Comparison of ENCODE assay signal across 10 cellular contexts in genomic region chr16:682493-683395, GRCh38. TPM values are rescaled to one million over a fixed set of nuclear protein-coding genes. Genes with fewer than 3 reads are reported as not detected.
DNase-seq lines count a peak whose midpoint lies in the region; ATAC-seq and TF ChIP-seq lines count a peak whose summit lies in the region.
"Had no signal": no experiment of that assay in that cellular context is flagged by ENCODE, and none has a peak within 500 bp of the region (broad histone marks: within the 10 kb centered on the region; RNA-seq: fewer than 3 reads in every experiment).

No MANE protein-coding gene starts in this region.

- H2AK5ac ChIP-seq in neuronal stem cell (ENCODE audit: low read depth, low read length), result peak overlapping the region; percentile 28

- H2AFZ ChIP-seq in DND-41 (ENCODE audit: low read depth, low read length) (no peak overlapping the region), OCI-LY3 (ENCODE audit: low read depth, low read length) (no peak overlapping the region), neuronal stem cell (ENCODE audit: low read length) (no peak overlapping the region)

- H3K4ac ChIP-seq in neuronal stem cell (ENCODE audit: low read length), result no peak overlapping the region

- peaks cover 7 to 35% of the 10 kb centered on the region in 2 donors for H3K4me1 Mint-ChIP-seq in effector memory CD8-positive, alpha-beta T cell (ENCODE audit: low read depth in 2 of 2)

- H3K9me3 ChIP-seq in DND-41 (ENCODE audit: insufficient read depth, low read length, severe bottlenecking) (no peaks in the 10 kb centered on the region), OCI-LY3 (ENCODE audit: insufficient read depth, low read length) (no peaks in the 10 kb centered on the region), neuronal stem cell (replicated peaks in 1 of 2; ENCODE audit: control insufficient read depth in 2 of 2, insufficient read depth in 1 of 2, low read depth in 1 of 2, low read length in 2 of 2) (peaks cover 0 to 2% of the 10 kb centered on the region in 2 donors)

- H4K8ac ChIP-seq in neuronal stem cell (ENCODE audit: low read depth, low read length), result no peak overlapping the region

- peak overlapping the region; percentile 77; the same call in 1 of the 2 replicates for H3K27ac ChIP-seq in DND-41 (ENCODE audit: low read length)
- H3K27ac ChIP-seq in OCI-LY3 (ENCODE audit: low read length), result no peak overlapping the region
- no peak overlapping the region for H3K27ac ChIP-seq in neuronal stem cell (replicated peaks; ENCODE audit: low read length)
- H3K27ac ChIP-seq in substantia nigra (ENCODE audit: low read depth, low read length, poor library complexity, severe bottlenecking), result no peak overlapping the region

- H3K4me3 ChIP-seq in DND-41 (ENCODE audit: low read depth in 1 of 2, low read length in 2 of 2), result peak overlapping the region; percentile 61 to 98; a peak in 3 of 4 replicates
- H3K4me3 ChIP-seq in OCI-LY3 (ENCODE audit: low read length), result peak overlapping the region; percentile 84
- peak overlapping the region; percentile 8 to 50 for H3K4me3 ChIP-seq in neuronal stem cell (ENCODE audit: low read length in 2 of 2)

- H2BK12ac ChIP-seq in neuronal stem cell (ENCODE audit: low read length), result no peak overlapping the region

- peak overlapping the region; percentile 99 for H3K23ac ChIP-seq in neuronal stem cell (ENCODE audit: low read depth, low read length, poor library complexity)

- ATAC-seq in DND-41 (ENCODE audit: insufficient read depth, low read depth), result no peak
- no peak for ATAC-seq in effector memory CD8-positive, alpha-beta T cell (replicated peaks)
- ATAC-seq in HG02678 (IDR thresholded peaks at IDR 0.05; ENCODE audit: unreplicated experiment), result no peak
- no peak for ATAC-seq in GM21576 (IDR thresholded peaks at IDR 0.05; ENCODE audit: unreplicated experiment)
- no peak for ATAC-seq in GM19452 (IDR thresholded peaks at IDR 0.05; ENCODE audit: unreplicated experiment)

- peak overlapping the region; percentile 85 for H3K9ac ChIP-seq in DND-41 (ENCODE audit: low read depth, low read length)
- H3K9ac ChIP-seq in OCI-LY3 (ENCODE audit: low read length), result no peak overlapping the region
- H3K9ac ChIP-seq in neuronal stem cell (ENCODE audit: low read depth, low read length, poor library complexity), result peak overlapping the region; percentile 77

- no peaks in the 10 kb centered on the region for H3K9me3 Mint-ChIP-seq in effector memory CD8-positive, alpha-beta T cell

- H3K27me3 ChIP-seq in DND-41 (ENCODE audit: insufficient read depth, low read length, poor library complexity) (no peaks in the 10 kb centered on the region), OCI-LY3 (ENCODE audit: low read depth, low read length) (no peaks in the 10 kb centered on the region), neuronal stem cell (ENCODE audit: control insufficient read depth in 3 of 3, insufficient read depth in 3 of 3, low read depth in 1 of 3, low read length in 3 of 3) (no peaks in the 10 kb centered on the region)

- peaks cover 35% of the 10 kb centered on the region for H3K36me3 Mint-ChIP-seq in effector memory CD8-positive, alpha-beta T cell (ENCODE audit: insufficient read depth)

- DNase-seq in DND-41 (no peak), neuronal stem cell (ENCODE audit: low spot score) (no peak), substantia nigra (lab: John Stamatoyannopoulos, UW) (no peak)
- DNase-seq in effector memory CD8-positive, alpha-beta T cell, result no peak
- DNase-seq: NCI-H1930; stimulated activated CD4-positive, alpha-beta T cell treated with anti-CD3 and anti-CD28 coated beads, Interleukin-4, amount 100 ng/mL, for 24 hours had no signal

- H3K4me3 Mint-ChIP-seq in effector memory CD8-positive, alpha-beta T cell, result peak overlapping the region; percentile 75 to 78

- H3K4me2 ChIP-seq in DND-41 (ENCODE audit: insufficient read depth, low read length) (peak overlapping the region; percentile 99), OCI-LY3 (ENCODE audit: low read length) (peak overlapping the region; percentile 89), neuronal stem cell (ENCODE audit: insufficient read depth, low read length, poor library complexity, severe bottlenecking) (peak overlapping the region; percentile 89)

- H3K27me3 Mint-ChIP-seq in effector memory CD8-positive, alpha-beta T cell, result no peaks in the 10 kb centered on the region

- H3K27ac Mint-ChIP-seq in effector memory CD8-positive, alpha-beta T cell, result peak overlapping the region; percentile 65 to 83

- WGBS in neuronal stem cell (ENCODE audit: extremely low coverage in 2 of 2, insufficient read length in 2 of 2, insufficient replicate concordance in 1 of 2), 2 donors, result no CpG with 5 or more reads among the region's 36 CpGs

- H3K79me1 ChIP-seq in neuronal stem cell (ENCODE audit: low read depth, low read length), result peaks cover 31% of the 10 kb centered on the region

- TF ChIP-seq CTCF in DND-41 (IDR thresholded peaks at IDR 0.05; ENCODE audit: borderline replicate concordance, extremely low read depth, low read length, poor library complexity, severe bottlenecking) (no peak), OCI-LY3 (IDR thresholded peaks at IDR 0.05; ENCODE audit: low read depth, low read length) (no peak)

- H4K20me1 ChIP-seq in DND-41 (ENCODE audit: insufficient read depth, low read length), result peaks cover 48% of the 10 kb centered on the region
- H4K20me1 ChIP-seq in OCI-LY3 (ENCODE audit: insufficient read depth, low read length), result 0 out of 2 replicates have a peak, but pooled peaks cover 4% of the 10 kb centered on the region

- no peak overlapping the region for H2BK120ac ChIP-seq in neuronal stem cell (ENCODE audit: low read depth, low read length)

- no peak overlapping the region for H4K91ac ChIP-seq in neuronal stem cell (ENCODE audit: low read depth, low read length, poor library complexity)

- H3K4me1 ChIP-seq in DND-41 (ENCODE audit: insufficient read depth, low read length) (peaks cover 69% of the 10 kb centered on the region), OCI-LY3 (ENCODE audit: low read length) (peaks cover 16% of the 10 kb centered on the region), neuronal stem cell (ENCODE audit: control insufficient read depth in 2 of 2, insufficient read depth in 1 of 2, low read depth in 1 of 2, low read length in 2 of 2) (peaks cover 7 to 21% of the 10 kb centered on the region in 2 donors)

- H3K36me3 ChIP-seq in DND-41 (ENCODE audit: insufficient read depth, low read length) (peaks cover 65% of the 10 kb centered on the region), OCI-LY3 (replicated peaks; ENCODE audit: low read depth, low read length) (peaks cover 24% of the 10 kb centered on the region), neuronal stem cell (replicated peaks in 1 of 2; ENCODE audit: control insufficient read depth in 2 of 2, insufficient read depth in 2 of 2, low read length in 2 of 2) (peaks cover 41 to 62% of the 10 kb centered on the region in 2 donors)

- no peak overlapping the region for H2BK15ac ChIP-seq in neuronal stem cell (ENCODE audit: low read length)

- no peak overlapping the region for H3K14ac ChIP-seq in neuronal stem cell (ENCODE audit: low read length)

- H2BK5ac ChIP-seq in neuronal stem cell (ENCODE audit: low read length), result peak overlapping the region; percentile 88

- H3K79me2 ChIP-seq in DND-41 (ENCODE audit: insufficient read depth, low read length) (peaks cover 41% of the 10 kb centered on the region), OCI-LY3 (ENCODE audit: low read length) (peaks cover 37% of the 10 kb centered on the region)

- H3K18ac ChIP-seq in neuronal stem cell (ENCODE audit: low read length), result no peak overlapping the region

RNA-seq across cellular contexts. Expression of gene JMJD8, which starts 1.4 kb away (rescaled TPM):
- polyA plus RNA-seq in neuronal stem cell (2013, experiment 1 of 2), result 34.8 TPM
- polyA plus RNA-seq in neuronal stem cell (2013, experiment 2 of 2), result 33.9 TPM

RNA-seq across cellular contexts. Expression of gene STUB1, which starts 2.5 kb away (rescaled TPM):
- 68.3 TPM for polyA plus RNA-seq in neuronal stem cell (2013, experiment 1 of 2)
- polyA plus RNA-seq in neuronal stem cell (2013, experiment 2 of 2), result 66.0 TPM

RNA-seq across cellular contexts. Expression of gene RHBDL1, which starts 7.3 kb away (rescaled TPM):
- polyA plus RNA-seq in neuronal stem cell (2013, experiment 1 of 2), result 2.2 TPM
- polyA plus RNA-seq in neuronal stem cell (2013, experiment 2 of 2), result 1.8 TPM

RNA-seq across cellular contexts. Expression of gene WDR24, which starts 7.5 kb away (rescaled TPM):
- polyA plus RNA-seq in neuronal stem cell (2013, experiment 1 of 2), result 8.4 TPM
- 8.3 TPM for polyA plus RNA-seq in neuronal stem cell (2013, experiment 2 of 2)

RNA-seq across cellular contexts. Expression of gene RHOT2, which starts 14.8 kb away (rescaled TPM):
- polyA plus RNA-seq in neuronal stem cell (2013, experiment 1 of 2), result 68.0 TPM
- 63.4 TPM for polyA plus RNA-seq in neuronal stem cell (2013, experiment 2 of 2)

Comparison
In these comparisons a context has a peak if more than half of its experiments do, and no peak if none do; other contexts are left out.
1. H3K4me3 ChIP-seq: peak in every context shown above with its lines; median percentile 84 in OCI-LY3; 80 in DND-41; 29 in neuronal stem cell.